ENCODE assay signal across 9 cellular contexts in the genomic region with DNA sequence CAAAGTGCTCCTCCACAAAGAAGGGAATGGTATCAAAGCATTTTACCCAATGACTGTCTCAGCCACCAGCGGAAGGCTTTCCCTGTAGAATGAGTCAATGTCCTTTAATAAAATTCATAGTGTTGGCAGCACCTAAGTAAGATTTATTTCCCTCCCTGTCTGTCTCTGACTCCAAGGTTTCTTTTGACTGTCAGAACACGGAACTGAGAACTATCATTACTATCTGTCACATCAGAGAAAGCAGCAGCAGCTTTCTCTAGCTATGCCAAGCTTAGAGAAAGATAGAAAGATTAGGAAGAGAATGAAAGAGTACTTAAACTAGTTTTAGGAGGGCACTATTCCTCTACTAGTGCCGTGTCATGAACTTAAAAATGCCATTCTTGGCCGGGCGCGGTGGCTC.
"Had no signal": no experiment of that assay in that cellular context is flagged by ENCODE, and none has a peak within 500 bp of the region (broad histone marks: within the 10 kb centered on the region; RNA-seq: fewer than 3 reads in every experiment).

No MANE protein-coding gene starts in this region.

- H3K4me3 Mint-ChIP-seq: GM23338, H9, HFFc6 had no signal

- H3K9ac ChIP-seq: GM23248 had no signal

- H3K27ac ChIP-seq: GM23248 had no signal

- H3K9me3 Mint-ChIP-seq: GM23338, H9 had no signal

- DNase-seq: GM23248, GOT3, H7, H9, HCEC 1CT, HFFc6 had no signal

- H3K4me3 ChIP-seq: GM23248, GM23338, HAP-1 had no signal

- H3K4me2 ChIP-seq: GM23338 had no signal

- ATAC-seq: HCT116 had no signal

- H3K36me3 ChIP-seq: HAP-1 had no signal

- H2AFZ ChIP-seq: GM23248, GM23338 had no signal

- H3K27ac Mint-ChIP-seq: GM23338, H9, HFFc6 had no signal

- H3K9me3 ChIP-seq: HAP-1 had no signal

- H3K4me1 ChIP-seq: HAP-1 had no signal
